In genomic region chr1:199123615-199124014, GRCh38 we compare ENCODE assay signal across 15 cellular contexts.
DNase-seq lines count a peak whose midpoint lies in the region; ATAC-seq and TF ChIP-seq lines count a peak whose summit lies in the region.
"Had no signal": no experiment of that assay in that cellular context is flagged by ENCODE, and none has a peak within 500 bp of the region (broad histone marks: within the 10 kb centered on the region; RNA-seq: fewer than 3 reads in every experiment).

No MANE protein-coding gene starts in this region.

- H3K36me3 ChIP-seq in KOPT-K1 (ENCODE audit: insufficient read depth, low read length) (no peaks in the 10 kb centered on the region), left lung (no peaks in the 10 kb centered on the region)
- H3K36me3 ChIP-seq: SJSA1, vagina had no signal

- DNase-seq in AML-193 (lab: John Stamatoyannopoulos, UW) (peak; percentile 20 to 29), SW480 (ENCODE audit: low spot score) (peak; percentile 15), left lung (no peak), dedifferentiated amniotic fluid mesenchymal stem cell (ENCODE audit: extremely low spot score) (no peak)
- no peak for DNase-seq in activated CD4-positive, CD25-positive, alpha-beta regulatory T cell treated with anti-CD3 and anti-CD28 coated beads, Interleukin-2, amount 50 U/mL, for 72 hours
- DNase-seq: DMS53, NCI-H1092, NCI-H524 had no signal

- ATAC-seq in left lung (peak; percentile 41), GM18909 (IDR thresholded peaks at IDR 0.05; ENCODE audit: poor library complexity, unreplicated experiment) (no peak), HG02798 (IDR thresholded peaks at IDR 0.05; ENCODE audit: poor library complexity, unreplicated experiment) (no peak)
- ATAC-seq: WTC11 had no signal

- no peak overlapping the region for H3K4me3 ChIP-seq in left lung
- H3K4me3 ChIP-seq: SJSA1, vagina had no signal

- peak overlapping the region; percentile 80 for H3K27ac ChIP-seq in KOPT-K1 (ENCODE audit: low read depth, low read length, poor library complexity, severe bottlenecking)
- no peak overlapping the region for H3K27ac ChIP-seq in left lung
- H3K27ac ChIP-seq: parathyroid adenoma, SJSA1, vagina had no signal

- H3K27me3 ChIP-seq in left lung = no peaks in the 10 kb centered on the region
- H3K27me3 ChIP-seq: SJSA1, vagina had no signal

- no peaks in the 10 kb centered on the region for H3K4me1 ChIP-seq in left lung
- H3K4me1 ChIP-seq: parathyroid adenoma, vagina had no signal

- H3K9me3 ChIP-seq in KOPT-K1 (ENCODE audit: insufficient read depth, low read length, poor library complexity, severe bottlenecking) = no peaks in the 10 kb centered on the region
- H3K9me3 ChIP-seq in left lung = no peaks in the 10 kb centered on the region
- H3K9me3 ChIP-seq: SJSA1, vagina had no signal

- TF ChIP-seq CTCF in left lung (IDR thresholded peaks at IDR 0.05) = no peak

- intact Hi-C loops in left lung (cut with DNase I) = no loop called here

Comparison
In these comparisons a context has a peak if more than half of its experiments do, and no peak if none do; other contexts are left out.
1. DNase-seq: peak in AML-193 (2 of 2) and SW480 (single experiment); none in left lung (0 of 2), activated CD4-positive, CD25-positive, alpha-beta regulatory T cell treated with anti-CD3 and anti-CD28 coated beads, Interleukin-2, amount 50 U/mL, for 72 hours (single experiment) and dedifferentiated amniotic fluid mesenchymal stem cell (single experiment).